9 cellular contexts compared by ENCODE assay signal in genomic region chr7:43764039-43764789, GRCh38. TPM values are rescaled to one million over a fixed set of nuclear protein-coding genes. Genes with fewer than 3 reads are reported as not detected.
DNase-seq lines count a peak whose midpoint lies in the region; ATAC-seq lines count a peak whose summit lies in the region.
"Had no signal": no experiment of that assay in that cellular context is flagged by ENCODE, and none has a peak within 500 bp of the region (broad histone marks: within the 10 kb centered on the region; RNA-seq: fewer than 3 reads in every experiment).

No MANE protein-coding gene starts in this region.

- H3K27me3 ChIP-seq in SJCRH30, result no peaks in the 10 kb centered on the region

- H3K9me3 Mint-ChIP-seq in stimulated activated naive B cell treated with anti-CD40 and anti-IgM and Interleukin-4, amounts not matched to agents 10 μg/mL and 1 μg/mL and 100 μg/mL, for 72 hours, result no peaks in the 10 kb centered on the region
- H3K9me3 Mint-ChIP-seq: brain had no signal

- no peak overlapping the region for H3K27ac ChIP-seq in SJCRH30

- no peaks in the 10 kb centered on the region for H3K27me3 Mint-ChIP-seq in stimulated activated naive B cell treated with anti-CD40 and anti-IgM and Interleukin-4, amounts not matched to agents 10 μg/mL and 1 μg/mL and 100 μg/mL, for 72 hours
- H3K27me3 Mint-ChIP-seq: brain had no signal

- DNase-seq in Daoy (ENCODE audit: low read depth) (peak; percentile 50), activated T-cell treated with anti-CD3 and anti-CD28 coated beads for 4 hours (peak; percentile 48), kidney tubule cell (ENCODE audit: low spot score) (peak; percentile 45), NCI-H2171 treated with DMSO at 0.1 percent for 48 hours (lab: John Stamatoyannopoulos, UW) (no peak), SJCRH30 (no peak)
- no peak for DNase-seq in stimulated activated naive B cell treated with anti-CD40 and anti-IgM and Interleukin-4, amounts not matched to agents 10 μg/mL and 1 μg/mL and 100 μg/mL, for 72 hours

- ATAC-seq in HG02610 (IDR thresholded peaks at IDR 0.05; ENCODE audit: unreplicated experiment) (peak; percentile 58), esophagus mucosa (no peak)
- peak; percentile 77 to 78 for ATAC-seq in stimulated activated naive B cell treated with anti-CD40 and anti-IgM and Interleukin-4, amounts not matched to agents 10 μg/mL and 1 μg/mL and 100 μg/mL, for 72 hours (replicated peaks)

- peaks cover 12 to 18% of the 10 kb centered on the region in 2 donors for H3K4me1 Mint-ChIP-seq in stimulated activated naive B cell treated with anti-CD40 and anti-IgM and Interleukin-4, amounts not matched to agents 10 μg/mL and 1 μg/mL and 100 μg/mL, for 72 hours

- peak overlapping the region; percentile 51 for H3K27ac Mint-ChIP-seq in stimulated activated naive B cell treated with anti-CD40 and anti-IgM and Interleukin-4, amounts not matched to agents 10 μg/mL and 1 μg/mL and 100 μg/mL, for 72 hours
- H3K27ac Mint-ChIP-seq: brain had no signal

- H3K4me1 ChIP-seq in SJCRH30, result peaks cover 5% of the 10 kb centered on the region; the same call in 1 of the 2 replicates

- no peak overlapping the region for H3K4me3 ChIP-seq in SJCRH30

- H3K36me3 ChIP-seq in SJCRH30, result no peaks in the 10 kb centered on the region

- no peaks in the 10 kb centered on the region for H3K9me3 ChIP-seq in SJCRH30 (replicated peaks)

- peak overlapping the region; percentile 14 to 46 for H3K4me3 Mint-ChIP-seq in stimulated activated naive B cell treated with anti-CD40 and anti-IgM and Interleukin-4, amounts not matched to agents 10 μg/mL and 1 μg/mL and 100 μg/mL, for 72 hours
- H3K4me3 Mint-ChIP-seq: brain had no signal

- H3K36me3 Mint-ChIP-seq in stimulated activated naive B cell treated with anti-CD40 and anti-IgM and Interleukin-4, amounts not matched to agents 10 μg/mL and 1 μg/mL and 100 μg/mL, for 72 hours, result no peaks in the 10 kb centered on the region
- H3K36me3 Mint-ChIP-seq: brain had no signal

RNA-seq across cellular contexts. Expression of gene BLVRA, which starts 5.7 kb away (rescaled TPM):
- total RNA-seq in Daoy (2014; rRNA removed; shearing (Covaris generic)), result 53.5 and 63.1 TPM in 2 replicates
- 42.0 and 42.8 TPM in 2 replicates for total RNA-seq in SJCRH30 (2014; rRNA removed; shearing (Covaris generic))
- total RNA-seq in esophagus mucosa, result 41.2 TPM

RNA-seq across cellular contexts. Expression of gene COA1, which starts 34.9 kb away (rescaled TPM):
- total RNA-seq in Daoy (2014; rRNA removed; shearing (Covaris generic)), result 137 and 162 TPM in 2 replicates
- 132 and 134 TPM in 2 replicates for total RNA-seq in SJCRH30 (2014; rRNA removed; shearing (Covaris generic))
- 40.8 TPM for total RNA-seq in esophagus mucosa

Comparison
In these comparisons a context has a peak if more than half of its experiments do, and no peak if none do; other contexts are left out.
1. DNase-seq: peak in Daoy (single experiment), activated T-cell treated with anti-CD3 and anti-CD28 coated beads for 4 hours (single experiment) and kidney tubule cell (single experiment); none in stimulated activated naive B cell treated with anti-CD40 and anti-IgM and Interleukin-4, amounts not matched to agents 10 μg/mL and 1 μg/mL and 100 μg/mL, for 72 hours (single experiment), NCI-H2171 treated with DMSO at 0.1 percent for 48 hours (single experiment) and SJCRH30 (0 of 2).